In genomic region chr2:177869912-177870311, GRCh38 we compare ENCODE assay signal across 24 cellular contexts.
DNase-seq lines count a peak whose midpoint lies in the region; ATAC-seq and TF ChIP-seq lines count a peak whose summit lies in the region.
"Had no signal": no experiment of that assay in that cellular context is flagged by ENCODE, and none has a peak within 500 bp of the region (broad histone marks: within the 10 kb centered on the region; RNA-seq: fewer than 3 reads in every experiment).

No MANE protein-coding gene starts in this region.

- H3K27me3 ChIP-seq in heart left ventricle (no peaks in the 10 kb centered on the region), psoas muscle (ENCODE audit: insufficient read depth in 3 of 3, low read length in 2 of 3) (no peaks in the 10 kb centered on the region), gastrocnemius medialis (no peaks in the 10 kb centered on the region)
- H3K27me3 ChIP-seq: BE2C, BLaER1 had no signal

- H3K9me3 ChIP-seq in heart left ventricle (no peaks in the 10 kb centered on the region), psoas muscle (no peaks in the 10 kb centered on the region), gastrocnemius medialis (no peaks in the 10 kb centered on the region)
- H3K9me3 ChIP-seq: BE2C, BLaER1 had no signal

- WGBS in heart left ventricle, 4 donors = 43 to 52% (median 50%) methylated on average over 3 of the region's 3 CpGs
- WGBS in psoas muscle, 3 donors = 19 to 34% (median 24%) methylated on average over 3 of the region's 3 CpGs

- H3K36me3 ChIP-seq in heart left ventricle = no peaks in the 10 kb centered on the region
- H3K36me3 ChIP-seq in psoas muscle (ENCODE audit: insufficient read depth in 1 of 2, low read depth in 1 of 2) = no peaks in the 10 kb centered on the region
- H3K36me3 ChIP-seq in gastrocnemius medialis = no peaks in the 10 kb centered on the region
- H3K36me3 ChIP-seq: BE2C, BLaER1 had no signal

- TF ChIP-seq POLR2A in heart left ventricle (IDR thresholded peaks at IDR 0.05) (no peak), gastrocnemius medialis (IDR thresholded peaks at IDR 0.05) (no peak)

- in situ Hi-C loops in gastrocnemius medialis (cut with MboI; ENCODE audit: low sequenced_read_pairs in 4 of 4) = no loop called here

- H3K4me1 ChIP-seq in heart left ventricle (peaks cover 0 to 9% (median 0%) of the 10 kb centered on the region in 12 donors), psoas muscle (peaks cover 14% of the 10 kb centered on the region), gastrocnemius medialis (peaks cover 6 to 28% of the 10 kb centered on the region in 2 donors)
- H3K4me1 ChIP-seq: BE2C, BLaER1 had no signal

- intact Hi-C loops in left ventricle myocardium superior (cut with micrococcal nuclease) = no loop called here
- intact Hi-C loops in heart left ventricle (cut with DNase I) = loop anchor here in 1 of 10 donors (5.0 kb wide), 1 partner anchor 58 kb away; no protein-coding TSS in a partner anchor
- intact Hi-C loops in psoas muscle (cut with DNase I) = no loop called here
- intact Hi-C loops in gastrocnemius medialis (cut with DNase I; ENCODE audit: low total_unique reads) = no loop called here

- H3K27ac ChIP-seq in heart left ventricle = no peak overlapping the region
- H3K27ac ChIP-seq in psoas muscle = peak overlapping the region; percentile 54
- H3K27ac ChIP-seq in gastrocnemius medialis = peak overlapping the region; percentile 24 to 81 (median 42)
- H3K27ac ChIP-seq: BLaER1 had no signal

- DNase-seq in left ventricle myocardium superior (no peak), heart left ventricle (no peak), psoas muscle (no peak), gastrocnemius medialis (no peak), cerebellar cortex (ENCODE audit: low spot score) (no peak), NCI-H1694 (lab: John Stamatoyannopoulos, UW) (no peak)
- DNase-seq: 8988T; ACHN; BE2C; C1 segment of cervical spinal cord; CD4-positive, alpha-beta memory T cell; CD4-positive, CD25-positive, alpha-beta regulatory T cell; CD8-positive, alpha-beta memory T cell; COR-L47; DMS 273 treated with DMSO at 0.1 percent for 48 hours; DMS153; DMS53; DMS79; DND-41; EL; GDM1 had no signal

- peak; percentile 74 for ATAC-seq in left ventricle myocardium superior
- no peak for ATAC-seq in heart left ventricle
- ATAC-seq in psoas muscle = peak in 3 of 4 donors; percentile 39 to 64 (median 40)
- ATAC-seq in gastrocnemius medialis = peak; percentile 49 to 93
- no peak for ATAC-seq in GM21360 (IDR thresholded peaks at IDR 0.05; ENCODE audit: unreplicated experiment)
- ATAC-seq: GM12878 had no signal

- H3K4me3 ChIP-seq in heart left ventricle (no peak overlapping the region), psoas muscle (no peak overlapping the region), gastrocnemius medialis (no peak overlapping the region)
- H3K4me3 ChIP-seq: BLaER1, GM12878 had no signal

- TF ChIP-seq CTCF in heart left ventricle (IDR thresholded peaks at IDR 0.05) (no peak), psoas muscle (IDR thresholded peaks at IDR 0.05) (no peak), gastrocnemius medialis (IDR thresholded peaks at IDR 0.05 in 4 of 5, conservative IDR thresholded peaks at IDR 0.05 in 1 of 5) (no peak)

Comparison
In these comparisons a context has a peak if more than half of its experiments do, and no peak if none do; other contexts are left out.
1. ATAC-seq: peak in left ventricle myocardium superior (single experiment), psoas muscle (3 of 4) and gastrocnemius medialis (2 of 2); none in heart left ventricle (0 of 4) and GM21360 (single experiment).
2. H3K27ac ChIP-seq: peak in psoas muscle (single experiment) and gastrocnemius medialis (4 of 4); none in heart left ventricle (0 of 12).